10 cellular contexts compared by ENCODE assay signal in genomic region chr4:184747034-184747830, GRCh38. TPM values are rescaled to one million over a fixed set of nuclear protein-coding genes. Genes with fewer than 3 reads are reported as not detected.
DNase-seq lines count a peak whose midpoint lies in the region; TF ChIP-seq lines count a peak whose summit lies in the region.
"Had no signal": no experiment of that assay in that cellular context is flagged by ENCODE, and none has a peak within 500 bp of the region (broad histone marks: within the 10 kb centered on the region; RNA-seq: fewer than 3 reads in every experiment).

No MANE protein-coding gene starts in this region.

- intact Hi-C loops in esophagus muscularis mucosa (cut with DNase I): loop anchor here (2.0 to 10.0 kb wide), 2 partner anchors 236 to 348 kb away; no protein-coding TSS in a partner anchor

- peak overlapping the region; percentile 51; the same call in 1 of the 2 replicates for H3K9ac ChIP-seq in BLaER1

- peak; percentile 4 for DNase-seq in NCI-H2196 treated with DMSO at 0.1 percent for 48 hours (lab: John Stamatoyannopoulos, UW; ENCODE audit: unreplicated experiment)
- no peak for DNase-seq in esophagus muscularis mucosa (ENCODE audit: extremely low spot score)
- no peak for DNase-seq in activated effector memory CD4-positive, alpha-beta T cell treated with Interleukin-2 at 50 U/mL for 16 hours
- DNase-seq in SIG-M5 (lab: John Stamatoyannopoulos, UW): no peak
- DNase-seq in NK-92 treated with Interleukin-12 subunit alpha and Interleukin-12 subunit beta, amount 100 ng/mL, for 24 hours (lab: John Stamatoyannopoulos, UW): no peak
- no peak for DNase-seq in NCI-H1436 treated with DMSO at 0.1 percent for 48 hours (lab: John Stamatoyannopoulos, UW)
- DNase-seq: head of caudate nucleus, NCI-H1417 treated with DMSO at 0.1 percent for 48 hours had no signal

- no peak for TF ChIP-seq EP300 in esophagus muscularis mucosa (IDR thresholded peaks at IDR 0.05)

- no peak for TF ChIP-seq POLR2A in esophagus muscularis mucosa (IDR thresholded peaks at IDR 0.05; ENCODE audit: low read depth)

- TF ChIP-seq CTCF in esophagus muscularis mucosa (IDR thresholded peaks at IDR 0.05): no peak
- no peak for TF ChIP-seq CTCF in neutrophil (IDR thresholded peaks at IDR 0.05)

- no peaks in the 10 kb centered on the region for H3K9me3 ChIP-seq in BLaER1
- H3K9me3 ChIP-seq in esophagus muscularis mucosa: no peaks in the 10 kb centered on the region
- H3K9me3 ChIP-seq in neutrophil: no peaks in the 10 kb centered on the region

- H3K27me3 ChIP-seq in BLaER1: no peaks in the 10 kb centered on the region
- H3K27me3 ChIP-seq in esophagus muscularis mucosa: no peaks in the 10 kb centered on the region
- H3K27me3 ChIP-seq in neutrophil: no peaks in the 10 kb centered on the region

- H3K27ac ChIP-seq in BLaER1 (no peak overlapping the region; the same call in 1 of the 2 replicates), esophagus muscularis mucosa (replicated peaks in 1 of 4) (peak overlapping the region; percentile 75 to 80 (median 78)), neutrophil (peak overlapping the region; percentile 82)

- peak overlapping the region; percentile 70 for H3K4me2 ChIP-seq in BLaER1

- WGBS in esophagus muscularis mucosa: 90% methylated on average over 4 of the region's 4 CpGs

- H3K36me3 ChIP-seq in BLaER1 (no peaks in the 10 kb centered on the region), esophagus muscularis mucosa (no peaks in the 10 kb centered on the region), neutrophil (peaks cover 6% of the 10 kb centered on the region)

- H4K20me1 ChIP-seq in BLaER1: no peaks in the 10 kb centered on the region

- H3K4me3 ChIP-seq in BLaER1 (no peak overlapping the region), esophagus muscularis mucosa (peak overlapping the region in 1 of 4 donors; percentile 30), neutrophil (ENCODE audit: low read depth in 1 of 2, low read length in 1 of 2) (peak overlapping the region in 1 of 2 experiments; percentile 36)

- peaks cover 29% of the 10 kb centered on the region for H3K4me1 ChIP-seq in BLaER1
- H3K4me1 ChIP-seq in esophagus muscularis mucosa: peaks cover 19 to 45% (median 30%) of the 10 kb centered on the region in 4 donors
- H3K4me1 ChIP-seq in neutrophil (ENCODE audit: control insufficient read depth in 1 of 2, insufficient read depth in 1 of 2, low read depth in 1 of 2, low read length in 1 of 2): peaks cover 26 to 30% of the 10 kb centered on the region in 2 experiments

RNA-seq across cellular contexts. Expression of gene CENPU, which starts 13.3 kb away (rescaled TPM):
- total RNA-seq in esophagus muscularis mucosa: 1 to 10 TPM in 1 of 4 donors, under 1 TPM in 3; 0.34 to 1.3 (median 0.74) TPM
